In genomic region chr2:221490506-221491060, GRCh38 we compare ENCODE assay signal across 21 cellular contexts.
DNase-seq lines count a peak whose midpoint lies in the region; ATAC-seq and FAIRE-seq lines count a peak whose summit lies in the region.
"Had no signal": no experiment of that assay in that cellular context is flagged by ENCODE, and none has a peak within 500 bp of the region (broad histone marks: within the 10 kb centered on the region; RNA-seq: fewer than 3 reads in every experiment).

No MANE protein-coding gene starts in this region.

- peak; percentile 23 for DNase-seq in NCI-H2227 (lab: John Stamatoyannopoulos, UW; ENCODE audit: unreplicated experiment)
- no peak for DNase-seq in NCI-H2227 treated with DMSO at 0.1 percent for 48 hours (lab: John Stamatoyannopoulos, UW)
- DNase-seq in NCI-H69 (lab: John Stamatoyannopoulos, UW): peak; percentile 23
- no peak for DNase-seq in left colon
- DNase-seq in GM19239 (ENCODE audit: insufficient read length, low spot score): no peak
- DNase-seq in activated CD4-positive, CD25-positive, alpha-beta regulatory T cell treated with anti-CD3 and anti-CD28 coated beads, Interleukin-2, amount 50 U/mL, for 72 hours: no peak
- DNase-seq in D341Med (ENCODE audit: low spot score): no peak
- DNase-seq: CD8-positive, alpha-beta memory T cell; DMS79 treated with DMSO at 0.1 percent for 48 hours; GOT3; HCEC 1CT; IMR-90; MV-4-11; NCI-H1694; NCI-H2081; SIG-M5; SK-N-SH; T-helper 2 cell had no signal

- intact Hi-C loops in left colon (cut with DNase I, micrococcal nuclease): no loop called here

- FAIRE-seq in GM19239 (lab: Jason Lieb, UNC): no peak
- FAIRE-seq: GM12878, HTR-8/SVneo had no signal

- peak; percentile 82 for ATAC-seq in left colon
- ATAC-seq: GM12878, Panc1 had no signal

Comparison
In these comparisons a context has a peak if more than half of its experiments do, and no peak if none do; other contexts are left out.
1. DNase-seq: peak in NCI-H2227 (single experiment) and NCI-H69 (single experiment); none in NCI-H2227 treated with DMSO at 0.1 percent for 48 hours (single experiment), left colon (0 of 2), GM19239 (single experiment), activated CD4-positive, CD25-positive, alpha-beta regulatory T cell treated with anti-CD3 and anti-CD28 coated beads, Interleukin-2, amount 50 U/mL, for 72 hours (single experiment) and D341Med (single experiment).